Comparison of ENCODE assay signal across 8 cellular contexts in the genomic region with DNA sequence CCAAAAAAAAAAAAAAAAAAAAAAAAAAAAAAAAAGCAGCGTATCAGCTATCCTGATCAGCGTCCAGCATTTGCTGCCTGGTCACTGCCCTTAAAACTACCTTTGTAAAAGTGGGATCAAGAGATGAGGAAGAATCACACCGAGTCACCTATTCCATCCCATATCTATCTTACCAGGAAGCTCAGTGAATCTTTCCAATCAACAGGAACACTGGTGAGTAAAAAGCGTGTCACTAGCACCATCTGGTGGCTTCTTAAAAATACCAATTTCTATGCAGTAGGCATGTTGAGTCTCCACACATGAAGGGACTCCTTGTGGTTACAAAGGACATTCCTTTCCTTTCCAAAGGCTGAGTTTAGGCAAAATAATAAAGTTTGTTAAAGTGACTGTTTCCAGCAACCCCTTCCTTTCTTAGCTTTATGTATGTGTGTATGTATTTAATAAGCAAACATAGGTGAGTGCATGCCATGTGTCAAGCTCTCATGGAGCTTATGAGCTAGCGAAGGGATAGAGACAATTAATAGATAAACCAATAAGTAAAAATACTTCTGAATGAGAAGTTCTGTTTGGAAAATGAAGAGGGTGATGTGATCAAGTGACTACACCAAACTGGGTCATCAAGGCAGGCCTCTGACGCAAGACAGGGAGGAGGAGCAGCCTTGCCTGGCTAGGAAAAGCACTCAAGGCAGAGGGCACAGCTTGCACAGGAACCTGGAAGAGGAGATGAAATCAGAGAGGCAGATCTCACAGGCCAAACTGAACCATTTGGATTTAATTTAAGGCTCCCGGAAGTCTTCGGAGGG. TPM values are rescaled to one million over a fixed set of nuclear protein-coding genes. Genes with fewer than 3 reads are reported as not detected.
DNase-seq lines count a peak whose midpoint lies in the region; ATAC-seq and TF ChIP-seq lines count a peak whose summit lies in the region.

No MANE protein-coding gene starts in this region.

- DNase-seq in DMS153 (lab: John Stamatoyannopoulos, UW): peak; percentile 79
- DNase-seq in KBM-7: peak; percentile 64
- DNase-seq in colonic mucosa: peak; percentile 60
- no peak for DNase-seq in left lobe of liver (ENCODE audit: low spot score)
- no peak for DNase-seq in upper lobe of right lung

- no peak overlapping the region for H2AFZ ChIP-seq in OCI-LY3 (ENCODE audit: low read depth, low read length)

- H3K27me3 ChIP-seq in OCI-LY3 (ENCODE audit: low read depth, low read length) (peaks cover 77% of the 10 kb centered on the region), colonic mucosa (no peaks in the 10 kb centered on the region), upper lobe of right lung (no peaks in the 10 kb centered on the region)

- H3K27ac ChIP-seq in OCI-LY3 (ENCODE audit: low read length) (no peak overlapping the region), colonic mucosa (no peak overlapping the region), upper lobe of right lung (no peak overlapping the region)

- H3K36me3 ChIP-seq in OCI-LY3 (replicated peaks; ENCODE audit: low read depth, low read length) (no peaks in the 10 kb centered on the region), colonic mucosa (no peaks in the 10 kb centered on the region), upper lobe of right lung (no peaks in the 10 kb centered on the region)

- no peaks in the 10 kb centered on the region for H3K9me3 ChIP-seq in OCI-LY3 (ENCODE audit: insufficient read depth, low read length)
- H3K9me3 ChIP-seq in colonic mucosa: no peaks in the 10 kb centered on the region
- H3K9me3 ChIP-seq in upper lobe of right lung: no peaks in the 10 kb centered on the region

- H3K9ac ChIP-seq in OCI-LY3 (ENCODE audit: low read length) (no peak overlapping the region), colonic mucosa (ENCODE audit: low read depth in 2 of 2, low read length in 2 of 2) (no peak overlapping the region)

- no peaks in the 10 kb centered on the region for H3K79me2 ChIP-seq in OCI-LY3 (ENCODE audit: low read length)

- H3K4me1 ChIP-seq in OCI-LY3 (ENCODE audit: low read length): peaks cover 12% of the 10 kb centered on the region
- H3K4me1 ChIP-seq in colonic mucosa: no peaks in the 10 kb centered on the region
- no peaks in the 10 kb centered on the region for H3K4me1 ChIP-seq in upper lobe of right lung

- in situ Hi-C loops in KBM-7 (cut with MboI; ENCODE audit: low pct_unique_long_range_greater_than_20kb, low sequenced_read_pairs): loop anchor here (10.0 kb wide), 1 partner anchor 72 kb away; no protein-coding TSS in a partner anchor

- intact Hi-C loops in colonic mucosa (cut with DNase I): loop anchor here (2.0 kb wide), 1 partner anchor 72 kb away; no protein-coding TSS in a partner anchor
- intact Hi-C loops in upper lobe of right lung (cut with DNase I): loop anchor here (2.0 to 10.0 kb wide), 2 partner anchors 72 to 802 kb away; no protein-coding TSS in a partner anchor

- H3K4me2 ChIP-seq in OCI-LY3 (ENCODE audit: low read length): peak overlapping the region; percentile 38; the same call in 1 of the 2 replicates

- ATAC-seq in GM21367 (IDR thresholded peaks at IDR 0.05; ENCODE audit: unreplicated experiment) (peak; percentile 53), left lobe of liver (peak; percentile 91), upper lobe of right lung (peak; percentile 87), GM19328 (IDR thresholded peaks at IDR 0.05; ENCODE audit: unreplicated experiment) (no peak)

- no peak overlapping the region for H3K4me3 ChIP-seq in OCI-LY3 (ENCODE audit: low read length)
- no peak overlapping the region for H3K4me3 ChIP-seq in colonic mucosa
- H3K4me3 ChIP-seq in upper lobe of right lung: no peak overlapping the region

- no peaks in the 10 kb centered on the region for H4K20me1 ChIP-seq in OCI-LY3 (ENCODE audit: insufficient read depth, low read length)

- TF ChIP-seq CTCF in OCI-LY3 (IDR thresholded peaks at IDR 0.05; ENCODE audit: low read depth, low read length) (peak; percentile 89), colonic mucosa (IDR thresholded peaks at IDR 0.05) (peak; percentile 50), upper lobe of right lung (IDR thresholded peaks at IDR 0.05) (peak; percentile 76)

RNA-seq across cellular contexts. Expression of a gene that starts 13.9 kb away (rescaled TPM):
- total RNA-seq in colonic mucosa (under 1 TPM; 0.12 to 0.19 TPM), left lobe of liver (not detected), upper lobe of right lung (not detected)

Comparison
In these comparisons a context has a peak if more than half of its experiments do, and no peak if none do; other contexts are left out.
1. DNase-seq: peak in DMS153 (single experiment), KBM-7 (single experiment) and colonic mucosa (single experiment); none in left lobe of liver (single experiment) and upper lobe of right lung (single experiment).
2. Peak in every context shown above with its lines, with median percentiles within 50 percentile points of each other: CTCF ChIP-seq.